1 cellular context compared by ENCODE assay signal in genomic region chr5:75335486-75335885, GRCh38.
TF ChIP-seq lines count a peak whose summit lies in the region.

No MANE protein-coding gene starts in this region.

TF ChIP-seq in HepG2, 621 proteins besides CTCF, POLR2A, EP300 and RAD21:
- TF ChIP-seq TEAD3 (CRISPR knock-in tag; optimal IDR thresholded peaks at IDR 0.05; ENCODE audit: borderline replicate concordance) = peak; percentile 9
- TF ChIP-seq MXI1 (IDR thresholded peaks at IDR 0.05; ENCODE audit: borderline replicate concordance, low read depth, low read length) = 0 out of 3 replicates have a peak, but pooled peaks have one; percentile 26
- peak; percentile 40; the same call in 1 of the 2 replicates for TF ChIP-seq NCOR1 (IDR thresholded peaks at IDR 0.05; ENCODE audit: borderline replicate concordance, low read length)
- 0 out of 2 replicates have a peak, but pooled peaks have one; percentile 29 for TF ChIP-seq HDAC2 (CRISPR knock-in tag; IDR thresholded peaks at IDR 0.05)
- TF ChIP-seq NFYB (CRISPR knock-in tag; IDR thresholded peaks at IDR 0.05) = no peak
- peak; percentile 46 for TF ChIP-seq ASH2L (IDR thresholded peaks at IDR 0.05; ENCODE audit: insufficient read length, low read depth, low read length)
- TF ChIP-seq ZSCAN21 (CRISPR knock-in tag; IDR thresholded peaks at IDR 0.05; ENCODE audit: borderline replicate concordance) = no peak
- TF ChIP-seq FOXA1 (IDR thresholded peaks at IDR 0.05) = no peak
- 0 out of 2 replicates have a peak, but pooled peaks have one; percentile 13 for TF ChIP-seq FOXA1 (CRISPR knock-in tag; IDR thresholded peaks at IDR 0.05)
- TF ChIP-seq ZNF629 (CRISPR knock-in tag; conservative IDR thresholded peaks at IDR 0.05) = 0 out of 2 replicates have a peak, but pooled peaks have one; percentile 34
- TF ChIP-seq ZNF362 (CRISPR knock-in tag; IDR thresholded peaks at IDR 0.05; ENCODE audit: borderline replicate concordance) = peak; percentile 53; the same call in 1 of the 2 replicates
- peak; percentile 54 for TF ChIP-seq HNF4A (CRISPR knock-in tag; IDR thresholded peaks at IDR 0.05)
- peak; percentile 70 for TF ChIP-seq RFX1 (IDR thresholded peaks at IDR 0.05)
- no peak for TF ChIP-seq HMG20B (CRISPR knock-in tag; conservative IDR thresholded peaks at IDR 0.05)
TF ChIP-seq in HepG2: peak in this region for 10.
